In genomic region chr9:95462419-95463121, GRCh38 we compare ENCODE assay signal across 9 cellular contexts. TPM values are rescaled to one million over a fixed set of nuclear protein-coding genes. Genes with fewer than 3 reads are reported as not detected.
DNase-seq lines count a peak whose midpoint lies in the region; ATAC-seq and TF ChIP-seq lines count a peak whose summit lies in the region.
"Had no signal": no experiment of that assay in that cellular context is flagged by ENCODE, and none has a peak within 500 bp of the region (broad histone marks: within the 10 kb centered on the region; RNA-seq: fewer than 3 reads in every experiment).

No MANE protein-coding gene starts in this region.

- H3K9me3 ChIP-seq in SJCRH30 (replicated peaks) (no peaks in the 10 kb centered on the region), psoas muscle (no peaks in the 10 kb centered on the region)
- H3K9me3 ChIP-seq: ascending aorta had no signal

- H3K27me3 ChIP-seq in SJCRH30 (no peaks in the 10 kb centered on the region), psoas muscle (ENCODE audit: insufficient read depth in 3 of 3, low read length in 2 of 3) (no peaks in the 10 kb centered on the region)
- H3K27me3 ChIP-seq: ascending aorta had no signal

- peak overlapping the region; percentile 84 for H3K27ac ChIP-seq in SJCRH30
- H3K27ac ChIP-seq in psoas muscle, result no peak overlapping the region
- H3K27ac ChIP-seq: ascending aorta had no signal

- peak; percentile 93 for ATAC-seq in GM21360 (IDR thresholded peaks at IDR 0.05; ENCODE audit: unreplicated experiment)
- peak; percentile 58 to 81 (median 71) for ATAC-seq in psoas muscle

- H3K4me3 ChIP-seq in SJCRH30 (peak overlapping the region; percentile 47), psoas muscle (peak overlapping the region; percentile 43)

- TF ChIP-seq CTCF in psoas muscle (IDR thresholded peaks at IDR 0.05), result no peak

- intact Hi-C loops in psoas muscle (cut with DNase I), result loop anchor here in 1 of 2 donors (2.0 kb wide), 1 partner anchor 44 kb away; no protein-coding TSS in a partner anchor

- peaks cover 66% of the 10 kb centered on the region for H3K36me3 ChIP-seq in SJCRH30
- peaks cover 0 to 78% of the 10 kb centered on the region in 2 donors for H3K36me3 ChIP-seq in psoas muscle (ENCODE audit: insufficient read depth in 1 of 2, low read depth in 1 of 2)

- WGBS in psoas muscle, 3 donors, result 27 to 41% (median 30%) methylated on average over 21 of the region's 21 CpGs

- H3K4me1 ChIP-seq in SJCRH30 (peaks cover 43% of the 10 kb centered on the region), psoas muscle (peaks cover 9% of the 10 kb centered on the region)
- H3K4me1 ChIP-seq: ascending aorta had no signal

- peak; percentile 98 for DNase-seq in CMK (ENCODE audit: low read depth)
- DNase-seq in HUDEP-2 (lab: John Stamatoyannopoulos, UW; ENCODE audit: unreplicated experiment in 76 of 76), result peak in 75 of 76 experiments; percentile 26 to 97 (median 91)
- DNase-seq in SJCRH30, result peak; percentile 99
- DNase-seq in activated gamma-delta T cell treated with anti-CD3 and anti-CD28 coated beads, Interleukin-2, amount 50 U/mL, for 16 hours (ENCODE audit: low read depth), result peak; percentile 54
- peak; percentile 84 for DNase-seq in germinal center (ENCODE audit: low spot score)
- peak; percentile 42 to 69 for DNase-seq in psoas muscle
- peak; percentile 72 for DNase-seq in ureter (ENCODE audit: low spot score)

RNA-seq across cellular contexts. Expression of gene PTCH1, which starts 54.2 kb away (rescaled TPM):
- 35.2 and 39.2 TPM in 2 replicates for total RNA-seq in SJCRH30 (2014; rRNA removed; shearing (Covaris generic))
- total RNA-seq in psoas muscle (1 to 10 TPM; 3.5 to 7.5 (median 4.2) TPM), ureter (81.0 TPM)
- 1 to 10 TPM in 2 of 3 donors, under 1 TPM in 1; 0.81 to 7.4 (median 2.1) TPM for polyA plus RNA-seq in psoas muscle
